Comparison of ENCODE assay signal across 8 cellular contexts in genomic region chr2:130977461-130978050, GRCh38.
"Had no signal": no experiment of that assay in that cellular context is flagged by ENCODE, and none has a peak within 500 bp of the region (broad histone marks: within the 10 kb centered on the region; RNA-seq: fewer than 3 reads in every experiment).

No MANE protein-coding gene starts in this region.

- H3K27ac ChIP-seq: HL-60, KMS-11 had no signal

- H3K9ac ChIP-seq: KMS-11 had no signal

- H3K4me2 ChIP-seq: KMS-11 had no signal

- DNase-seq: GOT3, H9, HCEC 1CT, HFFc6, Karpas-422, KBM-7 had no signal
